Comparison of ENCODE assay signal across 26 cellular contexts in genomic region chr10:100984670-100985177, GRCh38. TPM values are rescaled to one million over a fixed set of nuclear protein-coding genes. Genes with fewer than 3 reads are reported as not detected.
DNase-seq lines count a peak whose midpoint lies in the region; ATAC-seq and TF ChIP-seq lines count a peak whose summit lies in the region.
"Had no signal": no experiment of that assay in that cellular context is flagged by ENCODE, and none has a peak within 500 bp of the region (broad histone marks: within the 10 kb centered on the region; RNA-seq: fewer than 3 reads in every experiment).

No MANE protein-coding gene starts in this region.

- H3K27ac ChIP-seq in spleen, result no peak overlapping the region
- H3K27ac ChIP-seq in upper lobe of right lung, result no peak overlapping the region
- H3K27ac ChIP-seq: A549, neutrophil, PC-9, tibial artery had no signal

- intact Hi-C loops in spleen (cut with DNase I; ENCODE audit: low total_unique reads) (no loop called here), upper lobe of right lung (cut with DNase I) (no loop called here)

- peaks cover 12 to 44% (median 37%) of the 10 kb centered on the region in 6 donors for H3K4me1 ChIP-seq in spleen
- peaks cover 21% of the 10 kb centered on the region for H3K4me1 ChIP-seq in upper lobe of right lung

- no peak for TF ChIP-seq CTCF in WTC11 (IDR thresholded peaks at IDR 0.05)
- TF ChIP-seq CTCF in spleen (IDR thresholded peaks at IDR 0.05 in 8 of 11, conservative IDR thresholded peaks at IDR 0.05 in 3 of 11), result no peak
- no peak for TF ChIP-seq CTCF in upper lobe of right lung (IDR thresholded peaks at IDR 0.05)

- peak overlapping the region; percentile 11 for H3K27ac Mint-ChIP-seq in activated T-cell treated with anti-CD3 and anti-CD28 coated beads, Interleukin-2, amount 50 U/mL, for 24 hours
- 0 out of 2 replicates have a peak overlapping the region, but pooled peaks have one; percentile 41 for H3K27ac Mint-ChIP-seq in WTC11
- H3K27ac Mint-ChIP-seq: activated CD4-positive, alpha-beta T cell treated with anti-CD3 and anti-CD28 coated beads, Interleukin-2, amount 10 ng/mL, durations not matched to agents 24 days and 14 days; activated T-helper 2 cell treated with anti-CD3 and anti-CD28 coated beads, Interferon-gamma antibody, Interleukin-2, Interleukin-4, amounts not matched to agents 10 μg/mL and 5 μg/mL and 100 μg/mL, durations not matched to agents 14 hours and 24 hours and 36 hours; stimulated activated naive CD8-positive, alpha-beta T cell treated with anti-CD3 and anti-CD28 coated beads, Interleukin-15, Interleukin-2, amounts not matched to agents 100 ng/mL and 50 ng/mL, for 24 hours had no signal

- peaks cover 35% of the 10 kb centered on the region for H3K4me1 Mint-ChIP-seq in activated T-cell treated with anti-CD3 and anti-CD28 coated beads, Interleukin-2, amount 50 U/mL, for 24 hours (ENCODE audit: low read depth)
- peaks cover 13% of the 10 kb centered on the region for H3K4me1 Mint-ChIP-seq in WTC11

- CTCF ChIA-PET in WTC11 (lab: Charles Lee), result interaction anchor here (1.1 to 4.5 kb wide), 3 partner anchors 13 to 27 kb away, joined by 4 to 28 read pairs (median 7); partner anchors contain the start of gene SEMA4G

- peaks cover 82% of the 10 kb centered on the region for H3K36me3 Mint-ChIP-seq in activated T-cell treated with anti-CD3 and anti-CD28 coated beads, Interleukin-2, amount 50 U/mL, for 24 hours (ENCODE audit: low read depth)
- H3K36me3 Mint-ChIP-seq in WTC11, result peaks cover 10% of the 10 kb centered on the region

- POLR2A ChIA-PET in WTC11 (lab: Charles Lee), result no interaction called here

- ATAC-seq in WTC11, result no peak
- ATAC-seq in upper lobe of right lung, result no peak
- no peak for ATAC-seq in GM18861 (IDR thresholded peaks at IDR 0.05; ENCODE audit: unreplicated experiment)
- ATAC-seq: A549 had no signal

- no peak for TF ChIP-seq POLR2A in spleen (IDR thresholded peaks at IDR 0.05)

- peaks cover 0 to 77% (median 24%) of the 10 kb centered on the region in 6 donors for H3K36me3 ChIP-seq in spleen
- H3K36me3 ChIP-seq in upper lobe of right lung, result peaks cover 44% of the 10 kb centered on the region

- no peak overlapping the region for H3K4me3 Mint-ChIP-seq in activated T-cell treated with anti-CD3 and anti-CD28 coated beads, Interleukin-2, amount 50 U/mL, for 24 hours
- no peak overlapping the region for H3K4me3 Mint-ChIP-seq in WTC11
- H3K4me3 Mint-ChIP-seq: activated CD4-positive, alpha-beta T cell treated with anti-CD3 and anti-CD28 coated beads, Interleukin-2, amount 10 ng/mL, durations not matched to agents 24 days and 14 days; stimulated activated naive CD8-positive, alpha-beta T cell treated with anti-CD3 and anti-CD28 coated beads, Interleukin-15, Interleukin-2, amounts not matched to agents 100 ng/mL and 50 ng/mL, for 24 hours had no signal

- no peaks in the 10 kb centered on the region for H3K27me3 Mint-ChIP-seq in activated T-cell treated with anti-CD3 and anti-CD28 coated beads, Interleukin-2, amount 50 U/mL, for 24 hours
- H3K27me3 Mint-ChIP-seq in WTC11 (ENCODE audit: low read depth), result no peaks in the 10 kb centered on the region
- H3K27me3 Mint-ChIP-seq: activated CD4-positive, alpha-beta T cell treated with anti-CD3 and anti-CD28 coated beads, Interleukin-2, amount 10 ng/mL, durations not matched to agents 24 days and 14 days; IgD-negative memory B cell; stimulated activated naive CD8-positive, alpha-beta T cell treated with anti-CD3 and anti-CD28 coated beads, Interleukin-15, Interleukin-2, amounts not matched to agents 100 ng/mL and 50 ng/mL, for 24 hours had no signal

- DNase-seq in activated T-cell treated with anti-CD3 and anti-CD28 coated beads, Interleukin-2, amount 50 U/mL, for 24 hours, result no peak
- DNase-seq in activated T-cell treated with anti-CD3 and anti-CD28 coated beads, Interleukin-2, amount 50 U/mL, for 48 hours, result no peak
- DNase-seq in WTC11 (ENCODE audit: low spot score) (no peak), mesenteric fat pad (ENCODE audit: low spot score) (peak; percentile 72), spleen (peak; percentile 16), upper lobe of right lung (no peak), hippocampal formation (lab: John Stamatoyannopoulos, UW) (no peak)
- DNase-seq: activated CD4-positive, alpha-beta T cell treated with anti-CD3 and anti-CD28 coated beads, Interleukin-2, amount 10 ng/mL, durations not matched to agents 24 days and 14 days; AML-193; CD8-positive, alpha-beta memory T cell; DMS 273 treated with DMSO at 0.1 percent for 48 hours; NCI-H1105; NCI-H187 treated with DMSO at 0.1 percent for 48 hours; NCI-H2171 treated with DMSO at 0.1 percent for 48 hours; NCI-H526; NK-92 treated with Interleukin-12 subunit alpha and Interleukin-12 subunit beta, amount 100 ng/mL, for 24 hours; PC-9; SHP77 had no signal

- H3K4me3 ChIP-seq in spleen (no peak overlapping the region), upper lobe of right lung (no peak overlapping the region)
- H3K4me3 ChIP-seq: A549, lung, PC-9, tibial artery had no signal

- H3K9me3 Mint-ChIP-seq in activated T-cell treated with anti-CD3 and anti-CD28 coated beads, Interleukin-2, amount 50 U/mL, for 24 hours, result no peaks in the 10 kb centered on the region
- H3K9me3 Mint-ChIP-seq in WTC11, result no peaks in the 10 kb centered on the region
- H3K9me3 Mint-ChIP-seq: activated CD4-positive, alpha-beta T cell treated with anti-CD3 and anti-CD28 coated beads, Interleukin-2, amount 10 ng/mL, durations not matched to agents 24 days and 14 days; activated T-helper 2 cell treated with anti-CD3 and anti-CD28 coated beads, Interferon-gamma antibody, Interleukin-2, Interleukin-4, amounts not matched to agents 10 μg/mL and 5 μg/mL and 100 μg/mL, durations not matched to agents 14 hours and 24 hours and 36 hours; CD8-positive, alpha-beta memory T cell; IgD-negative memory B cell; stimulated activated naive CD8-positive, alpha-beta T cell treated with anti-CD3 and anti-CD28 coated beads, Interleukin-15, Interleukin-2, amounts not matched to agents 100 ng/mL and 50 ng/mL, for 24 hours had no signal

- H3K27me3 ChIP-seq in spleen (replicated peaks in 1 of 7) (no peaks in the 10 kb centered on the region), upper lobe of right lung (no peaks in the 10 kb centered on the region)
- H3K27me3 ChIP-seq: neutrophil, tibial artery had no signal

- 68 to 86% (median 83%) methylated on average over 2 of the region's 2 CpGs for WGBS in spleen, 5 donors

- H3K9me3 ChIP-seq in spleen (no peaks in the 10 kb centered on the region), upper lobe of right lung (no peaks in the 10 kb centered on the region)
- H3K9me3 ChIP-seq: A549, neutrophil, tibial artery had no signal

TF ChIP-seq in WTC11, 78 proteins besides CTCF, POLR2A, EP300 and RAD21 (continues in another document):
- no peak for TF ChIP-seq TP53 (CRISPR knock-in tag; IDR thresholded peaks at IDR 0.05)
- TF ChIP-seq GTF2I (CRISPR knock-in tag; conservative IDR thresholded peaks at IDR 0.05), result no peak
- TF ChIP-seq ZNF671 (CRISPR knock-in tag; IDR thresholded peaks at IDR 0.05), result no peak
- no peak for TF ChIP-seq MYBL2 (CRISPR knock-in tag; IDR thresholded peaks at IDR 0.05)
- TF ChIP-seq, protein P1, sequence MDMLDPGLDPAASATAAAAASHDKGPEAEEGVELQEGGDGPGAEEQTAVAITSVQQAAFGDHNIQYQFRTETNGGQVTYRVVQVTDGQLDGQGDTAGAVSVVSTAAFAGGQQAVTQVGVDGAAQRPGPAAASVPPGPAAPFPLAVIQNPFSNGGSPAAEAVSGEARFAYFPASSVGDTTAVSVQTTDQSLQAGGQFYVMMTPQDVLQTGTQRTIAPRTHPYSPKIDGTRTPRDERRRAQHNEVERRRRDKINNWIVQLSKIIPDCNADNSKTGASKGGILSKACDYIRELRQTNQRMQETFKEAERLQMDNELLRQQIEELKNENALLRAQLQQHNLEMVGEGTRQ (CRISPR knock-in tag; IDR thresholded peaks at IDR 0.05), result no peak
- TF ChIP-seq, protein P2, sequence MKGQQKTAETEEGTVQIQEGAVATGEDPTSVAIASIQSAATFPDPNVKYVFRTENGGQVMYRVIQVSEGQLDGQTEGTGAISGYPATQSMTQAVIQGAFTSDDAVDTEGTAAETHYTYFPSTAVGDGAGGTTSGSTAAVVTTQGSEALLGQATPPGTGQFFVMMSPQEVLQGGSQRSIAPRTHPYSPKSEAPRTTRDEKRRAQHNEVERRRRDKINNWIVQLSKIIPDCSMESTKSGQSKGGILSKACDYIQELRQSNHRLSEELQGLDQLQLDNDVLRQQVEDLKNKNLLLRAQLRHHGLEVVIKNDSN (CRISPR knock-in tag; IDR thresholded peaks at IDR 0.05), result no peak
- TF ChIP-seq CDX4 (CRISPR knock-in tag; IDR thresholded peaks at IDR 0.05; ENCODE audit: borderline replicate concordance), result no peak
- TF ChIP-seq NR2C2 (CRISPR knock-in tag; IDR thresholded peaks at IDR 0.05), result no peak
- no peak for TF ChIP-seq ZNF423 (CRISPR knock-in tag; IDR thresholded peaks at IDR 0.05)
- no peak for TF ChIP-seq ZBTB21 (CRISPR knock-in tag; IDR thresholded peaks at IDR 0.05; ENCODE audit: borderline replicate concordance)

RNA-seq across cellular contexts. Expression of gene MRPL43, which starts 2.6 kb away (rescaled TPM):
- total RNA-seq in WTC11 (2021) (81.0 to 91.3 TPM (median 85.9 TPM) in 3 replicates), mesenteric fat pad (61.7 TPM), spleen (10 to 100 TPM; 38.3 to 55.9 (median 48.4) TPM), upper lobe of right lung (60.5 TPM)
- 10 to 100 TPM; 70.4 to 92.4 (median 79.1) TPM for polyA plus RNA-seq in spleen

RNA-seq across cellular contexts. Expression of gene TWNK, which starts 2.6 kb away (rescaled TPM):
- 24.5 to 28.2 TPM (median 26.2 TPM) in 3 replicates for total RNA-seq in WTC11 (2021)
- total RNA-seq in mesenteric fat pad, result 7.5 TPM
- 1 to 10 TPM; 5.6 to 9.4 (median 8.5) TPM for total RNA-seq in spleen
- polyA plus RNA-seq in spleen, result 1 to 10 TPM; 7.4 to 9.9 (median 7.9) TPM
- 6.5 TPM for total RNA-seq in upper lobe of right lung

RNA-seq across cellular contexts. Expression of gene LZTS2, which starts 14.9 kb away (rescaled TPM):
- total RNA-seq in WTC11 (2021) (84.6 to 93.1 TPM (median 91.1 TPM) in 3 replicates), mesenteric fat pad (102 TPM), spleen (10 to 100 TPM; 40.9 to 76.6 (median 56.9) TPM), upper lobe of right lung (50.0 TPM)
- 10 to 100 TPM; 21.8 to 55.3 (median 25.9) TPM for polyA plus RNA-seq in spleen

RNA-seq across cellular contexts. Expression of gene SEMA4G, which starts 15.4 kb away (rescaled TPM):
- total RNA-seq in WTC11 (2021) (9.7 to 13.0 TPM (median 11.8 TPM) in 3 replicates), mesenteric fat pad (1.4 TPM), spleen (1 to 10 TPM in 5 of 7 donors, under 1 TPM in 2; 0.46 to 2.8 (median 1.1) TPM), upper lobe of right lung (6.7 TPM)
- polyA plus RNA-seq in spleen, result under 1 TPM; 0.52 to 0.83 (median 0.74) TPM
- polyA plus RNA-seq: IgD-negative memory B cell had no signal

RNA-seq across cellular contexts. Expression of gene PDZD7, which starts 46.2 kb away (rescaled TPM):
- total RNA-seq in WTC11 (2021) (1.9 to 2.7 TPM (median 2.6 TPM) in 3 replicates), mesenteric fat pad (0.55 TPM), spleen (1 to 10 TPM in 5 of 7 donors, under 1 TPM in 2; 0.42 to 2.3 (median 1.6) TPM), upper lobe of right lung (1.6 TPM)
- polyA plus RNA-seq in spleen, result under 1 TPM; 0.17 to 0.77 (median 0.30) TPM
- polyA plus RNA-seq: IgD-negative memory B cell had no signal

Comparison
In these comparisons a context has a peak if more than half of its experiments do, and no peak if none do; other contexts are left out.
1. DNase-seq: peak in mesenteric fat pad (single experiment) and spleen (single experiment); none in activated T-cell treated with anti-CD3 and anti-CD28 coated beads, Interleukin-2, amount 50 U/mL, for 24 hours (single experiment), activated T-cell treated with anti-CD3 and anti-CD28 coated beads, Interleukin-2, amount 50 U/mL, for 48 hours (0 of 2), WTC11 (single experiment), upper lobe of right lung (single experiment) and hippocampal formation (0 of 2).